9 cellular contexts compared by ENCODE assay signal in genomic region chr12:26748741-26749431, GRCh38.
DNase-seq lines count a peak whose midpoint lies in the region; ATAC-seq, FAIRE-seq and TF ChIP-seq lines count a peak whose summit lies in the region.
"Had no signal": no experiment of that assay in that cellular context is flagged by ENCODE, and none has a peak within 500 bp of the region (broad histone marks: within the 10 kb centered on the region; RNA-seq: fewer than 3 reads in every experiment).

No MANE protein-coding gene starts in this region.

- no peak for TF ChIP-seq POLR2A in gastrocnemius medialis (IDR thresholded peaks at IDR 0.05)

- no peaks in the 10 kb centered on the region for H3K9me3 ChIP-seq in gastrocnemius medialis

- ATAC-seq in HG03378 (IDR thresholded peaks at IDR 0.05; ENCODE audit: unreplicated experiment) (peak; percentile 65), gastrocnemius medialis (no peak)

- FAIRE-seq in bronchial epithelial cell (lab: Jason Lieb, UNC): no peak
- FAIRE-seq: G401.6 had no signal

- peaks cover 0 to 9% of the 10 kb centered on the region in 2 donors for H3K4me1 ChIP-seq in gastrocnemius medialis

- H3K36me3 ChIP-seq in bronchial epithelial cell (ENCODE audit: control insufficient read depth, insufficient read depth, low read length) (no peaks in the 10 kb centered on the region), gastrocnemius medialis (no peaks in the 10 kb centered on the region)

- peak; percentile 9 for DNase-seq in stimulated activated CD4-positive, alpha-beta T cell treated with anti-CD3 and anti-CD28 coated beads, Interleukin-4, amount 100 ng/mL, for 24 hours
- no peak for DNase-seq in stimulated activated CD4-positive, alpha-beta T cell treated with anti-CD3 and anti-CD28 coated beads, Interleukin-12 subunit alpha, Interleukin-12 subunit beta, amount 100 ng/mL, for 4 hours
- DNase-seq in bronchial epithelial cell (ENCODE audit: low read depth) (peak; percentile 90), gastrocnemius medialis (no peak), OCI-M2 (lab: John Stamatoyannopoulos, UW; ENCODE audit: unreplicated experiment) (no peak), substantia nigra (lab: John Stamatoyannopoulos, UW) (no peak), COLO668 (lab: John Stamatoyannopoulos, UW; ENCODE audit: unreplicated experiment) (no peak)

- intact Hi-C loops in gastrocnemius medialis (cut with DNase I; ENCODE audit: low total_unique reads): no loop called here

- TF ChIP-seq CTCF in bronchial epithelial cell (IDR thresholded peaks at IDR 0.05; ENCODE audit: insufficient read depth, low read length, severe bottlenecking) (no peak), gastrocnemius medialis (IDR thresholded peaks at IDR 0.05 in 4 of 5, conservative IDR thresholded peaks at IDR 0.05 in 1 of 5) (no peak)

- H3K27ac ChIP-seq in gastrocnemius medialis: no peak overlapping the region
- H3K27ac ChIP-seq in substantia nigra (ENCODE audit: low read depth, low read length, poor library complexity, severe bottlenecking): no peak overlapping the region

- H3K4me3 ChIP-seq in bronchial epithelial cell (ENCODE audit: low read depth, low read length) (no peak overlapping the region), gastrocnemius medialis (no peak overlapping the region)

- in situ Hi-C loops in gastrocnemius medialis (cut with MboI; ENCODE audit: low sequenced_read_pairs in 4 of 4): no loop called here

- no peaks in the 10 kb centered on the region for H3K27me3 ChIP-seq in bronchial epithelial cell (ENCODE audit: control insufficient read depth, insufficient read depth, low read length)
- H3K27me3 ChIP-seq in gastrocnemius medialis: no peaks in the 10 kb centered on the region

Comparison
In these comparisons a context has a peak if more than half of its experiments do, and no peak if none do; other contexts are left out.
1. DNase-seq: peak in stimulated activated CD4-positive, alpha-beta T cell treated with anti-CD3 and anti-CD28 coated beads, Interleukin-4, amount 100 ng/mL, for 24 hours (single experiment) and bronchial epithelial cell (single experiment); none in stimulated activated CD4-positive, alpha-beta T cell treated with anti-CD3 and anti-CD28 coated beads, Interleukin-12 subunit alpha, Interleukin-12 subunit beta, amount 100 ng/mL, for 4 hours (single experiment), gastrocnemius medialis (0 of 2), OCI-M2 (single experiment), substantia nigra (0 of 49) and COLO668 (single experiment).